ENCODE assay signal across 11 cellular contexts in genomic region chr7:33722383-33723096, GRCh38.
DNase-seq lines count a peak whose midpoint lies in the region; ATAC-seq, FAIRE-seq and TF ChIP-seq lines count a peak whose summit lies in the region.
"Had no signal": no experiment of that assay in that cellular context is flagged by ENCODE, and none has a peak within 500 bp of the region (broad histone marks: within the 10 kb centered on the region; RNA-seq: fewer than 3 reads in every experiment).

No MANE protein-coding gene starts in this region.

- no peak for FAIRE-seq in A549 (lab: Jason Lieb, UNC)
- FAIRE-seq: GM18507 had no signal

- peaks cover 24% of the 10 kb centered on the region for H3K4me1 ChIP-seq in A549

- POLR2A ChIA-PET in A549 (lab: Yijun Ruan, JAX), result no interaction called here

- WGBS in A549 (ENCODE audit: missing lambda C conversion rate), result 24% methylated on average over 8 of the region's 15 CpGs

- peak overlapping the region; percentile 21; the same call in 1 of the 3 replicates for H3K4me3 ChIP-seq in A549

- ATAC-seq in A549 (peak; percentile 95 to 97), left lobe of liver (no peak)
- ATAC-seq in stimulated activated naive CD8-positive, alpha-beta T cell treated with anti-CD3 and anti-CD28 coated beads, Interleukin-15, Interleukin-2, amounts not matched to agents 100 U/mL and 50 U/mL, for 24 hours, result no peak

- peak; percentile 70 to 73 for DNase-seq in A549 (ENCODE audit: low read depth in 1 of 2, low spot score in 1 of 2)
- DNase-seq in M059J (ENCODE audit: low read depth), result peak; percentile 98
- DNase-seq in brain pericyte (ENCODE audit: low read depth, low spot score), result peak; percentile 40
- DNase-seq in left kidney (ENCODE audit: low read depth, low spot score), result peak; percentile 92
- no peak for DNase-seq in stimulated activated CD4-positive, alpha-beta T cell treated with anti-CD3 and anti-CD28 coated beads, Interleukin-2, amount 100 ng/mL, for 24 hours
- no peak for DNase-seq in NCI-H1105 treated with DMSO at 0.1 percent for 48 hours (lab: John Stamatoyannopoulos, UW)
- DNase-seq in left lobe of liver (ENCODE audit: low spot score), result no peak
- no peak for DNase-seq in stimulated activated naive CD8-positive, alpha-beta T cell treated with anti-CD3 and anti-CD28 coated beads, Interleukin-15, Interleukin-2, amounts not matched to agents 100 U/mL and 50 U/mL, for 24 hours
- DNase-seq: NCI-H2107 had no signal

- no peaks in the 10 kb centered on the region for H3K9me3 ChIP-seq in A549

- no peak for TF ChIP-seq RAD21 in A549 (conservative IDR thresholded peaks at IDR 0.05 in 1 of 2, IDR thresholded peaks at IDR 0.05 in 1 of 2)

- peak overlapping the region; percentile 70 to 81 for H3K27ac ChIP-seq in A549
- H3K27ac ChIP-seq: VCaP had no signal

- TF ChIP-seq CTCF in A549 (IDR thresholded peaks at IDR 0.05), result no peak

- TF ChIP-seq EP300 in A549 (IDR thresholded peaks at IDR 0.05), result no peak

- peak overlapping the region; percentile 88 for H3K4me2 ChIP-seq in A549

- CTCF ChIA-PET in A549 (lab: Yijun Ruan, JAX), result interaction anchor here (0.9 kb wide), 1 partner anchor 210 kb away, joined by 4 read pairs; no protein-coding TSS in a partner anchor

- no peak for TF ChIP-seq POLR2A in A549 (IDR thresholded peaks at IDR 0.05; ENCODE audit: low read length)

TF ChIP-seq in A549, 52 proteins besides CTCF, POLR2A, EP300 and RAD21:
- TF ChIP-seq FOSB (CRISPR knock-in tag; IDR thresholded peaks at IDR 0.05) (no peak), ELK1 (IDR thresholded peaks at IDR 0.05; ENCODE audit: low read depth, low read length) (no peak), ESRRA (IDR thresholded peaks at IDR 0.05; ENCODE audit: borderline replicate concordance, low read length) (no peak), RARB (CRISPR knock-in tag; IDR thresholded peaks at IDR 0.05) (no peak), JUNB (IDR thresholded peaks at IDR 0.05) (0 out of 2 replicates have a peak, but pooled peaks have one; percentile 11), JUN (IDR thresholded peaks at IDR 0.05) (peak in 1 of 2 experiments; percentile 23; a peak in 1 of 5 replicates), GATA3 (IDR thresholded peaks at IDR 0.05; ENCODE audit: borderline replicate concordance) (0 out of 2 replicates have a peak, but pooled peaks have one; percentile 37), FOSL2 (IDR thresholded peaks at IDR 0.05) (peak; percentile 47), FOSL2 (CRISPR knock-in tag; IDR thresholded peaks at IDR 0.05) (peak; percentile 79)

Comparison
In these comparisons a context has a peak if more than half of its experiments do, and no peak if none do; other contexts are left out.
1. ATAC-seq: peak in A549 (2 of 2); none in left lobe of liver (single experiment) and stimulated activated naive CD8-positive, alpha-beta T cell treated with anti-CD3 and anti-CD28 coated beads, Interleukin-15, Interleukin-2, amounts not matched to agents 100 U/mL and 50 U/mL, for 24 hours (single experiment).
2. DNase-seq: peak in A549 (2 of 2), M059J (single experiment), brain pericyte (single experiment) and left kidney (single experiment); none in stimulated activated CD4-positive, alpha-beta T cell treated with anti-CD3 and anti-CD28 coated beads, Interleukin-2, amount 100 ng/mL, for 24 hours (0 of 2), NCI-H1105 treated with DMSO at 0.1 percent for 48 hours (single experiment), left lobe of liver (single experiment) and stimulated activated naive CD8-positive, alpha-beta T cell treated with anti-CD3 and anti-CD28 coated beads, Interleukin-15, Interleukin-2, amounts not matched to agents 100 U/mL and 50 U/mL, for 24 hours (single experiment).